21 cellular contexts compared by ENCODE assay signal in genomic region chr19:49884109-49884508, GRCh38. TPM values are rescaled to one million over a fixed set of nuclear protein-coding genes. Genes with fewer than 3 reads are reported as not detected.
"Had no signal": no experiment of that assay in that cellular context is flagged by ENCODE, and none has a peak within 500 bp of the region (broad histone marks: within the 10 kb centered on the region; RNA-seq: fewer than 3 reads in every experiment).

No MANE protein-coding gene starts in this region.

- H3K27ac ChIP-seq: body of pancreas, cardiac muscle cell, tibial artery, VCaP had no signal

- H3K4me3 ChIP-seq: body of pancreas, cardiac muscle cell, tibial artery had no signal

- H3K4me3 Mint-ChIP-seq: activated CD4-positive, alpha-beta memory T cell treated with anti-CD3 and anti-CD28 coated beads, Interleukin-2, amount 10 ng/mL, durations not matched to agents 7 days and 5 days; activated CD4-positive, alpha-beta T cell treated with anti-CD3 and anti-CD28 coated beads, Interleukin-2, amount 10 ng/mL, durations not matched to agents 24 days and 14 days; activated naive CD4-positive, alpha-beta T cell treated with anti-CD3 and anti-CD28 coated beads, Interleukin-2, amount 50 U/mL, for 24 hours; activated T-helper 1 cell treated with anti-CD3 and anti-CD28 coated beads, Interleukin-12 subunit alpha, Interleukin-12 subunit beta, Interleukin-2, Interleukin-4 antibody, amounts not matched to agents 30 ng/mL and 10 ng/mL and 1 ng/mL, durations not matched to agents 14 hours and 24 hours and 36 hours; natural killer cell treated with Interleukin-12 subunit alpha and Interleukin-12 subunit beta and Interleukin-15 and Interleukin-18, amount 100 ng/mL, for 72 hours; stimulated activated naive CD8-positive, alpha-beta T cell treated with anti-CD3 and anti-CD28 coated beads, Interleukin-15, amount 100 ng/mL, for 72 hours; T-helper 2 cell treated with Interferon-gamma antibody and Interleukin-4, amounts not matched to agents 5 μg/mL and 100 μg/mL, for 36 hours had no signal

- DNase-seq: activated CD4-positive, alpha-beta memory T cell treated with anti-CD3 and anti-CD28 coated beads, Interleukin-2, amount 10 ng/mL, durations not matched to agents 7 days and 5 days; activated CD4-positive, alpha-beta T cell treated with anti-CD3 and anti-CD28 coated beads, Interleukin-2, amount 10 ng/mL, durations not matched to agents 24 days and 14 days; activated gamma-delta T cell treated with Interleukin-2 at 50 U/mL for 16 hours; anterior cingulate cortex; foreskin fibroblast; hippocampal formation; left ventricle myocardium superior; mammary epithelial cell; stimulated activated CD4-positive, alpha-beta T cell treated with anti-CD3 and anti-CD28 coated beads, Interleukin-1b, Interleukin-23, amount 100 ng/mL, for 48 hours; stimulated activated naive CD8-positive, alpha-beta T cell treated with anti-CD3 and anti-CD28 coated beads, Interleukin-15, amount 100 ng/mL, for 72 hours; tibial artery had no signal

- H3K4me1 ChIP-seq: body of pancreas had no signal

- H3K27me3 ChIP-seq: body of pancreas, cardiac muscle cell, tibial artery had no signal

- H3K9me3 Mint-ChIP-seq: activated CD4-positive, alpha-beta memory T cell treated with anti-CD3 and anti-CD28 coated beads, Interleukin-2, amount 10 ng/mL, durations not matched to agents 7 days and 5 days; activated CD4-positive, alpha-beta T cell treated with anti-CD3 and anti-CD28 coated beads, Interleukin-2, amount 10 ng/mL, durations not matched to agents 24 days and 14 days; activated naive CD4-positive, alpha-beta T cell treated with anti-CD3 and anti-CD28 coated beads, Interleukin-2, amount 50 U/mL, for 24 hours; activated T-helper 1 cell treated with anti-CD3 and anti-CD28 coated beads, Interleukin-12 subunit alpha, Interleukin-12 subunit beta, Interleukin-2, Interleukin-4 antibody, amounts not matched to agents 30 ng/mL and 10 ng/mL and 1 ng/mL, durations not matched to agents 14 hours and 24 hours and 36 hours; natural killer cell treated with Interleukin-12 subunit alpha and Interleukin-12 subunit beta and Interleukin-15 and Interleukin-18, amount 100 ng/mL, for 72 hours; stimulated activated naive CD8-positive, alpha-beta T cell treated with anti-CD3 and anti-CD28 coated beads, Interleukin-15, amount 100 ng/mL, for 72 hours; T-helper 2 cell treated with Interferon-gamma antibody and Interleukin-4, amounts not matched to agents 5 μg/mL and 100 μg/mL, for 36 hours had no signal

- ATAC-seq: activated CD4-positive, CD25-positive, alpha-beta regulatory T cell treated with anti-CD3 and anti-CD28 coated beads, Interleukin-2, amount 50 U/mL, for 24 hours; body of pancreas; left ventricle myocardium superior; natural killer cell treated with Interleukin-12 subunit alpha and Interleukin-12 subunit beta and Interleukin-15 and Interleukin-18, amount 100 ng/mL, for 72 hours; stimulated activated naive CD8-positive, alpha-beta T cell treated with anti-CD3 and anti-CD28 coated beads, Interleukin-15, amount 100 ng/mL, for 72 hours had no signal

- H3K27ac Mint-ChIP-seq: activated CD4-positive, alpha-beta memory T cell treated with anti-CD3 and anti-CD28 coated beads, Interleukin-2, amount 10 ng/mL, durations not matched to agents 7 days and 5 days; activated CD4-positive, alpha-beta T cell treated with anti-CD3 and anti-CD28 coated beads, Interleukin-2, amount 10 ng/mL, durations not matched to agents 24 days and 14 days; activated naive CD4-positive, alpha-beta T cell treated with anti-CD3 and anti-CD28 coated beads, Interleukin-2, amount 50 U/mL, for 24 hours; activated T-helper 1 cell treated with anti-CD3 and anti-CD28 coated beads, Interleukin-12 subunit alpha, Interleukin-12 subunit beta, Interleukin-2, Interleukin-4 antibody, amounts not matched to agents 30 ng/mL and 10 ng/mL and 1 ng/mL, durations not matched to agents 14 hours and 24 hours and 36 hours; natural killer cell treated with Interleukin-12 subunit alpha and Interleukin-12 subunit beta and Interleukin-15 and Interleukin-18, amount 100 ng/mL, for 72 hours; progenitor cell of endocrine pancreas; stimulated activated naive CD8-positive, alpha-beta T cell treated with anti-CD3 and anti-CD28 coated beads, Interleukin-15, amount 100 ng/mL, for 72 hours; T-helper 2 cell treated with Interferon-gamma antibody and Interleukin-4, amounts not matched to agents 5 μg/mL and 100 μg/mL, for 36 hours had no signal

- H3K27me3 Mint-ChIP-seq: activated CD4-positive, alpha-beta memory T cell treated with anti-CD3 and anti-CD28 coated beads, Interleukin-2, amount 10 ng/mL, durations not matched to agents 7 days and 5 days; activated CD4-positive, alpha-beta T cell treated with anti-CD3 and anti-CD28 coated beads, Interleukin-2, amount 10 ng/mL, durations not matched to agents 24 days and 14 days; activated naive CD4-positive, alpha-beta T cell treated with anti-CD3 and anti-CD28 coated beads, Interleukin-2, amount 50 U/mL, for 24 hours; natural killer cell treated with Interleukin-12 subunit alpha and Interleukin-12 subunit beta and Interleukin-15 and Interleukin-18, amount 100 ng/mL, for 72 hours; progenitor cell of endocrine pancreas; stimulated activated naive CD8-positive, alpha-beta T cell treated with anti-CD3 and anti-CD28 coated beads, Interleukin-15, amount 100 ng/mL, for 72 hours had no signal

- H3K9me3 ChIP-seq: body of pancreas, tibial artery had no signal

- H3K36me3 Mint-ChIP-seq: natural killer cell treated with Interleukin-12 subunit alpha and Interleukin-12 subunit beta and Interleukin-15 and Interleukin-18, amount 100 ng/mL, for 72 hours had no signal

RNA-seq across cellular contexts. Expression of gene IL4I1, which starts 12.6 kb away (rescaled TPM):
- total RNA-seq: cardiac muscle cell, left ventricle myocardium superior, mammary epithelial cell, osteocyte had no signal
